15 cellular contexts compared by ENCODE assay signal in genomic region chr9:99489043-99489378, GRCh38.
DNase-seq lines count a peak whose midpoint lies in the region; ATAC-seq, FAIRE-seq and TF ChIP-seq lines count a peak whose summit lies in the region.
"Had no signal": no experiment of that assay in that cellular context is flagged by ENCODE, and none has a peak within 500 bp of the region (broad histone marks: within the 10 kb centered on the region; RNA-seq: fewer than 3 reads in every experiment).

No MANE protein-coding gene starts in this region.

- TF ChIP-seq CTCF in RWPE1 (conservative IDR thresholded peaks at IDR 0.05; ENCODE audit: low read depth): no peak

- POLR2A ChIA-PET in RWPE1 (lab: Yijun Ruan, JAX; ENCODE audit: low non-redundant PET): no interaction called here

- H3K27ac ChIP-seq in RWPE1 (no peak overlapping the region), small intestine (ENCODE audit: low read depth in 1 of 2, low read length in 1 of 2) (no peak overlapping the region)
- H3K27ac ChIP-seq: C4-2B had no signal

- CTCF ChIA-PET in RWPE1 (lab: Yijun Ruan, JAX): no interaction called here

- ATAC-seq in HG03442 (IDR thresholded peaks at IDR 0.05; ENCODE audit: unreplicated experiment): no peak
- no peak for ATAC-seq in GM21528 (IDR thresholded peaks at IDR 0.05; ENCODE audit: low FRiP score, unreplicated experiment)

- DNase-seq in ELR (ENCODE audit: low read depth): peak; percentile 40
- peak; percentile 22 for DNase-seq in RWPE1 (ENCODE audit: low spot score)
- DNase-seq in fibroblast of gingiva (ENCODE audit: low read depth): peak; percentile 92
- DNase-seq in skeletal muscle cell (ENCODE audit: low read depth): peak; percentile 52
- DNase-seq in small intestine: no peak
- no peak for DNase-seq in anterior cingulate cortex (lab: John Stamatoyannopoulos, UW)
- DNase-seq: activated CD4-positive, alpha-beta T cell treated with anti-CD3 and anti-CD28 coated beads, Interleukin-2, amount 10 ng/mL, durations not matched to agents 24 days and 14 days; NCI-H524; stimulated activated CD4-positive, alpha-beta T cell treated with anti-CD3 and anti-CD28 coated beads, Interleukin-1b, Interleukin-23, amount 100 ng/mL, for 48 hours; T-helper 2 cell; trophoblast cell had no signal

- H3K4me3 ChIP-seq in skeletal muscle cell (ENCODE audit: low read depth, low read length) (no peak overlapping the region), small intestine (ENCODE audit: low read depth in 1 of 2, low read length in 2 of 2) (no peak overlapping the region)

- no peaks in the 10 kb centered on the region for H3K9me3 ChIP-seq in small intestine (ENCODE audit: control insufficient read depth, low read depth)

- no peaks in the 10 kb centered on the region for H3K4me1 ChIP-seq in small intestine (ENCODE audit: control insufficient read depth in 2 of 2, insufficient read depth in 1 of 2, low read depth in 1 of 2, low read length in 1 of 2)

- no peaks in the 10 kb centered on the region for H3K36me3 ChIP-seq in small intestine (ENCODE audit: control insufficient read depth in 2 of 2, insufficient read depth in 2 of 2, low read length in 2 of 2)

- no peak for FAIRE-seq in small intestine (lab: Jason Lieb, UNC)
- FAIRE-seq: keratinocyte had no signal

- H3K27me3 ChIP-seq in small intestine (ENCODE audit: control insufficient read depth in 2 of 2, insufficient read depth in 2 of 2, low read length in 2 of 2): no peaks in the 10 kb centered on the region

Comparison
In these comparisons a context has a peak if more than half of its experiments do, and no peak if none do; other contexts are left out.
1. DNase-seq: peak in ELR (single experiment), RWPE1 (single experiment), fibroblast of gingiva (single experiment) and skeletal muscle cell (single experiment); none in small intestine (single experiment) and anterior cingulate cortex (0 of 58).